ENCODE assay signal across 9 cellular contexts in the genomic region with DNA sequence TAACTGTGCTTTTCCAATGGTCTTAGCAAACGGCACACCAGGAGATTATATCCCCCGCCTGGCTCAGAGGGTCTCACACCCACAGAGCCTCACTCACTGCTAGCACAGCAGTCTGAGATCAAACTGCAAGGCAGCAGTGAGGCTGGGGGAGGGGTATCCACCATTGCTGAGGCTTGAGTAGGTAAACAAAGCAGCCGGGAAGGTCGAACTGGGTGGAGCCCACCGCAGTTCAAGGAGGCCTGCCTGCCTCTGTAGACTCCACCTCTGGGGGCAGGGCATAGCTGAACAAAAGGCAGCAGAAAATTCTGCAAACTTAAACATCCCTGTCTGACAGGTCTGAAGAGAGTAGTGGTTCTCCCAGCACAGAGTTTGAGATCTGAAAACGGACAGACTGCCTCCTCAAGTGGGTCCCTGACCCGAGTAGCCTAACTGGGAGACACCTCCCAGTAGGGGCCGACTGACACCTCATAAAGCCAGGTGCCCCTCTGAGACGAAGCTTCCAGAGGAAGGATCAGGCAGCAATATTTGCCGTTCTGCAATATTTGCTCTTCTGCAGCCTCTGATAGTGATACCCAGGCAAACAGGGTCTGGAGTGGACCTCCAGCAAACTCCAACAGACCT. TPM values are rescaled to one million over a fixed set of nuclear protein-coding genes. Genes with fewer than 3 reads are reported as not detected.
"Had no signal": no experiment of that assay in that cellular context is flagged by ENCODE, and none has a peak within 500 bp of the region (broad histone marks: within the 10 kb centered on the region; RNA-seq: fewer than 3 reads in every experiment).

No MANE protein-coding gene starts in this region.

RNA-seq across cellular contexts. Expression of a gene that starts 42.8 kb away (rescaled TPM):
- total RNA-seq: PC-3, PC-9, Peyer's patch, Right ventricle myocardium inferior, Right ventricle myocardium superior, RPMI7951, SJCRH30, SJSA1 had no signal
- polyA plus RNA-seq: SK-N-SH had no signal
